ENCODE assay signal across 1 cellular context in genomic region chr7:82600601-82601000, GRCh38.
TF ChIP-seq lines count a peak whose summit lies in the region.

No MANE protein-coding gene starts in this region.

TF ChIP-seq in A549, 52 proteins besides CTCF, POLR2A, EP300 and RAD21 (continued from another document):
- TF ChIP-seq PBX3 (IDR thresholded peaks at IDR 0.05): no peak
